Comparison of ENCODE assay signal across 14 cellular contexts in the genomic region with DNA sequence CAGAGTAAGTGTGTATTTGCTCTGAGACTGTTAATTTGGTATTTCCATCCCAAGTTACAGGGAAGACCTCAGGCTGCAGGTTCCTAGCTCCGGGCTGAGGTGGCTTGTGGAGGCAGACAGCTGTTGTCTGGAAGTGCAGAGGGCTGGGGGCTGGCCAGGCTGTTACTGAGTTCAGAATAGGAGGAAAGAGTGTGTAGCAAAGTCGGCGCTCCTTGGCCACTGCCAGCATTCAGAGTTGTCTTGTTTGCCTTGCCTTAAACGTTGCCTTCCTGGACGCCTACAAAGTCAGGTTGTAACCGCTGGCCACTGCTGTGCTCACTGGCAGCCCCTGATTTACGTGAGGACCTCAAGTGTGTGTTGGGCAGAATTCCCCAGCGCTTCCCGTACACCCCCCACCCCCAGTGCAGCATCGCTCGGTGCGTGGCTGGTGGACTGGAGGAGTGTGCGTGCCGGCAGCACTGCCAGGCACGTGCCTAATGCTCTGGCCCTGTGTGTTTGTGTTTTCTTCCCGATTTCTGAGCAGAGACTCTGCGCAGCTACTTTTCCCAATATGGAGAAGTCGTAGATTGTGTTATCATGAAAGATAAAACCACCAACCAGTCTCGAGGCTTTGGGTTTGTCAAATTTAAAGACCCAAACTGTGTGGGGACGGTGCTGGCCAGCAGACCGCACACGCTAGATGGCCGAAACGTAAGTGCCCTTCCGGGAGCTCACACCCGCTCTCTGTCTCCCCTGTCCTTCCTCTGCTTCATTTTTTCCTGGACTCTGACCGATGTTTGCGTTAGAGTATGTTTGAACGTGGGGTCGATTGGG. TPM values are rescaled to one million over a fixed set of nuclear protein-coding genes. Genes with fewer than 3 reads are reported as not detected.
A peak's percentile ranks its signal among the peaks of the same experiment; 100 is the strongest.
DNase-seq lines count a peak whose midpoint lies in the region; ATAC-seq and TF ChIP-seq lines count a peak whose summit lies in the region.
"Had no signal": no experiment of that assay in that cellular context is flagged by ENCODE, and none has a peak within 500 bp of the region (broad histone marks: within the 10 kb centered on the region; RNA-seq: fewer than 3 reads in every experiment).

No MANE protein-coding gene starts in this region.

- peaks cover 18 to 59% (median 41%) of the 10 kb centered on the region in 10 experiments for H3K4me1 ChIP-seq in BLaER1 treated with 17β-estradiol and CSF1 and Interleukin-3, amounts not matched to agents 10 nM and 100 nM
- H3K4me1 ChIP-seq in esophagus squamous epithelium (peaks cover 40 to 62% (median 42%) of the 10 kb centered on the region in 3 donors), ovary (ENCODE audit: insufficient read depth) (peaks cover 30% of the 10 kb centered on the region)

- no peak overlapping the region for H3K27ac Mint-ChIP-seq in T-helper 17 cell
- H3K27ac Mint-ChIP-seq: activated CD8-positive, alpha-beta memory T cell treated with anti-CD3 and anti-CD28 coated beads, Interleukin-2, amount 10 ng/mL, durations not matched to agents 7 days and 5 days had no signal

- H3K4me3 ChIP-seq in BLaER1 treated with 17β-estradiol and CSF1 and Interleukin-3, amounts not matched to agents 10 nM and 100 nM: no peak overlapping the region
- H3K4me3 ChIP-seq in esophagus squamous epithelium (no peak overlapping the region), ovary (no peak overlapping the region)

- ATAC-seq in T-helper 17 cell: no peak
- ATAC-seq in GM18520 (IDR thresholded peaks at IDR 0.05; ENCODE audit: unreplicated experiment): no peak
- ATAC-seq in HG02588 (IDR thresholded peaks at IDR 0.05; ENCODE audit: unreplicated experiment): no peak
- ATAC-seq: activated CD8-positive, alpha-beta memory T cell treated with anti-CD3 and anti-CD28 coated beads, Interleukin-2, amount 10 ng/mL, durations not matched to agents 7 days and 5 days had no signal

- peak overlapping the region in 7 of 11 experiments; percentile 3 to 35 (median 15); a peak in 9 of 22 replicates for H3K9ac ChIP-seq in BLaER1 treated with 17β-estradiol and CSF1 and Interleukin-3, amounts not matched to agents 10 nM and 100 nM

- H3K4me2 ChIP-seq in BLaER1 treated with 17β-estradiol and CSF1 and Interleukin-3, amounts not matched to agents 10 nM and 100 nM: no peak overlapping the region

- DNase-seq in T-helper 17 cell: no peak
- DNase-seq in esophagus squamous epithelium (lab: John Stamatoyannopoulos, UW): no peak
- DNase-seq in ovary: peak in 3 of 5 donors; percentile 45 to 71 (median 64)
- DNase-seq in NCI-H1436 (lab: John Stamatoyannopoulos, UW): no peak
- DNase-seq in GF-D8 (lab: John Stamatoyannopoulos, UW): no peak
- DNase-seq: activated CD8-positive, alpha-beta memory T cell treated with anti-CD3 and anti-CD28 coated beads, Interleukin-2, amount 10 ng/mL, durations not matched to agents 7 days and 5 days; AML-193; NCI-H187 treated with DMSO at 0.1 percent for 48 hours; stimulated activated CD4-positive, alpha-beta T cell treated with anti-CD3 and anti-CD28 coated beads, Interleukin-4, amount 100 ng/mL, for 1 hour; T-helper 1 cell had no signal

- no peak for TF ChIP-seq POLR2A in esophagus squamous epithelium (IDR thresholded peaks at IDR 0.05)
- no peak for TF ChIP-seq POLR2A in ovary (IDR thresholded peaks at IDR 0.05)

- H3K27ac ChIP-seq in BLaER1 treated with 17β-estradiol and CSF1 and Interleukin-3, amounts not matched to agents 10 nM and 100 nM: no peak overlapping the region
- peak overlapping the region; percentile 5 to 98 (median 56) for H3K27ac ChIP-seq in esophagus squamous epithelium
- peak overlapping the region in 1 of 2 donors; percentile 68 for H3K27ac ChIP-seq in ovary

- TF ChIP-seq CTCF in esophagus squamous epithelium (IDR thresholded peaks at IDR 0.05): no peak
- TF ChIP-seq CTCF in ovary (IDR thresholded peaks at IDR 0.05): no peak

- H3K4me1 Mint-ChIP-seq in T-helper 17 cell: peaks cover 31% of the 10 kb centered on the region

- H3K4me3 Mint-ChIP-seq in T-helper 17 cell: peak overlapping the region; percentile 66
- H3K4me3 Mint-ChIP-seq: activated CD8-positive, alpha-beta memory T cell treated with anti-CD3 and anti-CD28 coated beads, Interleukin-2, amount 10 ng/mL, durations not matched to agents 7 days and 5 days had no signal

- 80 to 81% methylated on average over 19 to 29 of the region's 30 CpGs for WGBS in esophagus squamous epithelium, 2 donors
- WGBS in ovary, 3 donors: 27 to 46% (median 28%) methylated on average over 30 of the region's 30 CpGs

- H3K27me3 Mint-ChIP-seq in T-helper 17 cell: no peaks in the 10 kb centered on the region
- H3K27me3 Mint-ChIP-seq: activated CD8-positive, alpha-beta memory T cell treated with anti-CD3 and anti-CD28 coated beads, Interleukin-2, amount 10 ng/mL, durations not matched to agents 7 days and 5 days; IgD-negative memory B cell had no signal

- no peak for TF ChIP-seq EP300 in ovary (IDR thresholded peaks at IDR 0.05)

- H4K20me1 ChIP-seq in BLaER1 treated with 17β-estradiol and CSF1 and Interleukin-3, amounts not matched to agents 10 nM and 100 nM: peaks cover 98 to 100% (median 100%) of the 10 kb centered on the region in 11 experiments

- intact Hi-C loops in esophagus squamous epithelium (cut with DNase I): no loop called here
- intact Hi-C loops in ovary (cut with DNase I): loop anchor here in 1 of 4 donors (2.0 kb wide), 1 partner anchor 19 kb away; no protein-coding TSS in a partner anchor

- no peaks in the 10 kb centered on the region for H3K9me3 ChIP-seq in BLaER1 treated with 17β-estradiol and CSF1 and Interleukin-3, amounts not matched to agents 10 nM and 100 nM (replicated peaks in 1 of 11)
- H3K9me3 ChIP-seq in T-helper 17 cell (ENCODE audit: control insufficient read depth, low read length, poor library complexity, severe bottlenecking) (no peaks in the 10 kb centered on the region), esophagus squamous epithelium (no peaks in the 10 kb centered on the region), ovary (no peaks in the 10 kb centered on the region)

- peaks cover 3% of the 10 kb centered on the region for H3K36me3 Mint-ChIP-seq in T-helper 17 cell (ENCODE audit: low read depth)
- H3K36me3 Mint-ChIP-seq: IgD-negative memory B cell had no signal

- no peaks in the 10 kb centered on the region; a peak in 1 of 22 replicates for H3K27me3 ChIP-seq in BLaER1 treated with 17β-estradiol and CSF1 and Interleukin-3, amounts not matched to agents 10 nM and 100 nM
- no peaks in the 10 kb centered on the region for H3K27me3 ChIP-seq in esophagus squamous epithelium
- no peaks in the 10 kb centered on the region for H3K27me3 ChIP-seq in ovary

- peaks cover 77 to 100% (median 95%) of the 10 kb centered on the region in 11 experiments for H3K36me3 ChIP-seq in BLaER1 treated with 17β-estradiol and CSF1 and Interleukin-3, amounts not matched to agents 10 nM and 100 nM
- H3K36me3 ChIP-seq in esophagus squamous epithelium (peaks cover 33 to 70% (median 35%) of the 10 kb centered on the region in 3 donors), ovary (no peaks in the 10 kb centered on the region)

RNA-seq across cellular contexts. Expression of gene DAZAP1, which starts 10.5 kb away (rescaled TPM):
- total RNA-seq in T-helper 17 cell (100 to 1,000 TPM; 148 to 163 TPM), esophagus squamous epithelium (10 to 100 TPM; 60.2 to 76.0 (median 69.0) TPM), ovary (100 to 1,000 TPM in 1 of 7 donors, 10 to 100 TPM in 6; 35.4 to 113 (median 79.5) TPM)
- 10 to 100 TPM; 29.6 to 58.5 TPM for polyA plus RNA-seq in ovary

RNA-seq across cellular contexts. Expression of gene GAMT, which starts 16.5 kb away (rescaled TPM):
- 1 to 10 TPM; 9.0 to 9.9 TPM for total RNA-seq in T-helper 17 cell
- total RNA-seq in esophagus squamous epithelium: 10 to 100 TPM in 3 of 4 donors, 1 to 10 TPM in 1; 2.4 to 40.0 (median 13.1) TPM
- total RNA-seq in ovary: 10 to 100 TPM in 6 of 7 donors, 1 to 10 TPM in 1; 8.3 to 34.1 (median 20.1) TPM
- polyA plus RNA-seq in ovary: 10 to 100 TPM in 1 of 2 donors, 1 to 10 TPM in 1; 8.0 to 13.8 TPM

RNA-seq across cellular contexts. Expression of gene RPS15, which starts 20.3 kb away (rescaled TPM):
- total RNA-seq in T-helper 17 cell (1,000 to 10,000 TPM; 1,653 to 1,678 TPM), esophagus squamous epithelium (1,000 to 10,000 TPM; 2,502 to 3,774 (median 3,129) TPM), ovary (1,000 to 10,000 TPM; 1,643 to 7,253 (median 2,328) TPM)
- polyA plus RNA-seq in ovary: 1,000 to 10,000 TPM in 1 of 2 donors, 100 to 1,000 TPM in 1; 174 to 5,234 TPM

RNA-seq across cellular contexts. Expression of gene APC2, which starts 32.0 kb away (rescaled TPM):
- under 1 TPM; 0.07 to 0.44 TPM for total RNA-seq in T-helper 17 cell
- under 1 TPM in 1 of 4 donors, not detected in 3; under 0.01 TPM for total RNA-seq in esophagus squamous epithelium
- under 1 TPM; under 0.01 to 0.28 (median 0.12) TPM for total RNA-seq in ovary
- under 1 TPM in 1 of 2 donors, not detected in 1; 0.02 TPM for polyA plus RNA-seq in ovary

RNA-seq across cellular contexts. Expression of gene NDUFS7, which starts 34.2 kb away (rescaled TPM):
- total RNA-seq in T-helper 17 cell (10 to 100 TPM; 50.9 to 54.7 TPM), esophagus squamous epithelium (100 to 1,000 TPM; 124 to 191 (median 165) TPM), ovary (100 to 1,000 TPM in 1 of 7 donors, 10 to 100 TPM in 6; 65.6 to 112 (median 79.9) TPM)
- 10 to 100 TPM in 1 of 2 donors, under 1 TPM in 1; 0.72 to 96.2 TPM for polyA plus RNA-seq in ovary

Comparison
In these comparisons a context has a peak if more than half of its experiments do, and no peak if none do; other contexts are left out.
1. H3K27ac ChIP-seq: peak in esophagus squamous epithelium (4 of 4); none in BLaER1 treated with 17β-estradiol and CSF1 and Interleukin-3, amounts not matched to agents 10 nM and 100 nM (0 of 11).
2. DNase-seq: peak in ovary (3 of 5); none in T-helper 17 cell (0 of 3), esophagus squamous epithelium (single experiment), NCI-H1436 (single experiment) and GF-D8 (single experiment).